Comparison of ENCODE assay signal across 8 cellular contexts in genomic region chr12:67355428-67356385, GRCh38.
DNase-seq lines count a peak whose midpoint lies in the region; ATAC-seq and TF ChIP-seq lines count a peak whose summit lies in the region.

No MANE protein-coding gene starts in this region.

- H3K4me1 ChIP-seq in mammary epithelial cell (ENCODE audit: insufficient read depth, low read length) (no peaks in the 10 kb centered on the region), thoracic aorta (ENCODE audit: control insufficient read depth in 1 of 2, low read depth in 2 of 2) (peaks cover 3 to 28% of the 10 kb centered on the region in 2 donors)

- CTCF ChIA-PET in mammary epithelial cell (lab: Charles Lee; ENCODE audit: low non-redundant PET), result interaction anchor here (0.6 to 0.9 kb wide), 8 partner anchors 58 to 1729 kb away, joined by 3 to 70 read pairs (median 6); no protein-coding TSS in a partner anchor

- peak; percentile 51 to 66 for ATAC-seq in activated T-cell treated with anti-CD3 and anti-CD28 coated beads, Interleukin-2, amount 50 U/mL, for 4 hours
- peak; percentile 46 for ATAC-seq in HG03558 (IDR thresholded peaks at IDR 0.05; ENCODE audit: extremely low read depth, unreplicated experiment)
- no peak for ATAC-seq in thoracic aorta (ENCODE audit: insufficient number of reproducible peaks, low FRiP score, low read depth)
- no peak for ATAC-seq in GM21717 (IDR thresholded peaks at IDR 0.05; ENCODE audit: unreplicated experiment)

- H3K27ac ChIP-seq in mammary epithelial cell (ENCODE audit: insufficient read depth, low read depth, low read length) (no peak overlapping the region), thoracic aorta (peak overlapping the region in 1 of 2 donors; percentile 14)

- in situ Hi-C loops in mammary epithelial cell (cut with MboI; ENCODE audit: low sequenced_read_pairs in 2 of 2), result loop anchor here (10.0 to 25.0 kb wide), 2 partner anchors 582 to 589 kb away; no protein-coding TSS in a partner anchor

- peaks cover 2% of the 10 kb centered on the region for H4K20me1 ChIP-seq in mammary epithelial cell (ENCODE audit: insufficient read depth, low read length)

- peak; percentile 26 to 67 for TF ChIP-seq CTCF in mammary epithelial cell (conservative IDR thresholded peaks at IDR 0.05 in 1 of 2, IDR thresholded peaks at IDR 0.05 in 1 of 2; ENCODE audit: extremely low read depth in 1 of 2, insufficient read depth in 1 of 2, low read depth in 1 of 2, low read length in 2 of 2)
- peak; percentile 51 for TF ChIP-seq CTCF in kidney epithelial cell (IDR thresholded peaks at IDR 0.05; ENCODE audit: insufficient read depth, low read length, poor library complexity, severe bottlenecking)
- peak; percentile 41 for TF ChIP-seq CTCF in thoracic aorta (IDR thresholded peaks at IDR 0.05)

- no peaks in the 10 kb centered on the region for H3K9me3 Mint-ChIP-seq in activated T-cell treated with anti-CD3 and anti-CD28 coated beads, Interleukin-2, amount 50 U/mL, for 4 hours
- peaks cover 11% of the 10 kb centered on the region for H3K9me3 Mint-ChIP-seq in activated T-cell treated with anti-CD3 and anti-CD28 coated beads, Interleukin-2, amount 50 U/mL, for 24 hours

- H3K36me3 ChIP-seq in mammary epithelial cell (ENCODE audit: insufficient read depth, low read length), result no peaks in the 10 kb centered on the region
- H3K36me3 ChIP-seq in kidney epithelial cell (ENCODE audit: control insufficient read depth, insufficient read depth, low read length), result no peaks in the 10 kb centered on the region
- no peaks in the 10 kb centered on the region for H3K36me3 ChIP-seq in thoracic aorta

- intact Hi-C loops in mammary epithelial cell (cut with micrococcal nuclease), result loop anchor here (1.0 to 2.0 kb wide), 5 partner anchors 60 to 685 kb away; partner anchors contain the start of gene DYRK2

- no peaks in the 10 kb centered on the region for H3K9me3 ChIP-seq in mammary epithelial cell (replicated peaks; ENCODE audit: insufficient read depth, low read length)
- H3K9me3 ChIP-seq in thoracic aorta, result no peaks in the 10 kb centered on the region

- no peaks in the 10 kb centered on the region for H3K36me3 Mint-ChIP-seq in activated T-cell treated with anti-CD3 and anti-CD28 coated beads, Interleukin-2, amount 50 U/mL, for 4 hours (ENCODE audit: insufficient read depth)
- H3K36me3 Mint-ChIP-seq in activated T-cell treated with anti-CD3 and anti-CD28 coated beads, Interleukin-2, amount 50 U/mL, for 24 hours (ENCODE audit: low read depth), result no peaks in the 10 kb centered on the region

- no peak for DNase-seq in activated T-cell treated with anti-CD3 and anti-CD28 coated beads, Interleukin-2, amount 50 U/mL, for 4 hours
- DNase-seq in activated T-cell treated with anti-CD3 and anti-CD28 coated beads, Interleukin-2, amount 50 U/mL, for 24 hours, result no peak
- DNase-seq in NCI-H774 (lab: John Stamatoyannopoulos, UW) (peak; percentile 65), mammary epithelial cell (peak; percentile 39), kidney epithelial cell (ENCODE audit: low read depth) (no peak), thoracic aorta (ENCODE audit: low spot score) (no peak)

- dilution Hi-C loops in mammary epithelial cell (cut with HindIII; ENCODE audit: low sequenced_read_pairs), result no loop called here

- H3K4me3 Mint-ChIP-seq in activated T-cell treated with anti-CD3 and anti-CD28 coated beads, Interleukin-2, amount 50 U/mL, for 4 hours, result peak overlapping the region; percentile 3
- no peak overlapping the region for H3K4me3 Mint-ChIP-seq in activated T-cell treated with anti-CD3 and anti-CD28 coated beads, Interleukin-2, amount 50 U/mL, for 24 hours

- H3K27me3 ChIP-seq in mammary epithelial cell (ENCODE audit: insufficient read depth, low read length), result no peaks in the 10 kb centered on the region
- no peaks in the 10 kb centered on the region for H3K27me3 ChIP-seq in kidney epithelial cell (ENCODE audit: control insufficient read depth, insufficient read depth, low read length)
- no peaks in the 10 kb centered on the region for H3K27me3 ChIP-seq in thoracic aorta (replicated peaks; ENCODE audit: insufficient read depth)

- H3K4me1 Mint-ChIP-seq in activated T-cell treated with anti-CD3 and anti-CD28 coated beads, Interleukin-2, amount 50 U/mL, for 4 hours (ENCODE audit: low read depth), result peaks cover 37% of the 10 kb centered on the region
- peaks cover 38% of the 10 kb centered on the region for H3K4me1 Mint-ChIP-seq in activated T-cell treated with anti-CD3 and anti-CD28 coated beads, Interleukin-2, amount 50 U/mL, for 24 hours (ENCODE audit: low read depth)

- H3K79me2 ChIP-seq in mammary epithelial cell (ENCODE audit: insufficient read depth, low read length), result no peaks in the 10 kb centered on the region

- no peak overlapping the region for H2AFZ ChIP-seq in mammary epithelial cell (ENCODE audit: low read depth, low read length)

- H3K4me2 ChIP-seq in mammary epithelial cell (ENCODE audit: insufficient read depth, low read depth, low read length), result no peak overlapping the region

- whole genome bisulfite sequencing in mammary epithelial cell (ENCODE audit: low coverage, missing lambda C conversion rate), result 14% methylated on average over 7 of the region's 8 CpGs

- no TSS peak for BruUV-seq in mammary epithelial cell (replicated peaks; lab: Mats Ljungman, UMichigan)

- H3K4me3 ChIP-seq in mammary epithelial cell (replicated peaks in 1 of 3; ENCODE audit: insufficient read depth in 1 of 3, low read depth in 2 of 3, low read length in 3 of 3), result no peak overlapping the region
- no peak overlapping the region for H3K4me3 ChIP-seq in kidney epithelial cell (ENCODE audit: low read depth, low read length)
- H3K4me3 ChIP-seq in thoracic aorta, result no peak overlapping the region

- no peak overlapping the region for H3K27ac Mint-ChIP-seq in activated T-cell treated with anti-CD3 and anti-CD28 coated beads, Interleukin-2, amount 50 U/mL, for 24 hours

- H3K9ac ChIP-seq in mammary epithelial cell (ENCODE audit: insufficient read depth, low read length), result no peak overlapping the region

- no peaks in the 10 kb centered on the region for H3K27me3 Mint-ChIP-seq in activated T-cell treated with anti-CD3 and anti-CD28 coated beads, Interleukin-2, amount 50 U/mL, for 4 hours (ENCODE audit: low read depth)
- no peaks in the 10 kb centered on the region for H3K27me3 Mint-ChIP-seq in activated T-cell treated with anti-CD3 and anti-CD28 coated beads, Interleukin-2, amount 50 U/mL, for 24 hours

Comparison
In these comparisons a context has a peak if more than half of its experiments do, and no peak if none do; other contexts are left out.
1. ATAC-seq: peak in activated T-cell treated with anti-CD3 and anti-CD28 coated beads, Interleukin-2, amount 50 U/mL, for 4 hours (2 of 2) and HG03558 (single experiment); none in thoracic aorta (single experiment) and GM21717 (single experiment).
2. DNase-seq: peak in NCI-H774 (single experiment) and mammary epithelial cell (single experiment); none in activated T-cell treated with anti-CD3 and anti-CD28 coated beads, Interleukin-2, amount 50 U/mL, for 4 hours (single experiment), activated T-cell treated with anti-CD3 and anti-CD28 coated beads, Interleukin-2, amount 50 U/mL, for 24 hours (single experiment), kidney epithelial cell (single experiment) and thoracic aorta (single experiment).
3. Peak in every context shown above with its lines, with median percentiles within 50 percentile points of each other: CTCF ChIP-seq.